In genomic region chr20:63015665-63016361, GRCh38 we compare ENCODE assay signal across 1 cellular context.
TF ChIP-seq lines count a peak whose summit lies in the region.

No MANE protein-coding gene starts in this region.

TF ChIP-seq in GM12878, 131 proteins besides CTCF, POLR2A, EP300 and RAD21 (continued from another document):
- TF ChIP-seq ZBTB40 (IDR thresholded peaks at IDR 0.05; ENCODE audit: borderline replicate concordance) (no peak), LARP7 (IDR thresholded peaks at IDR 0.05) (no peak), SUPT20H (IDR thresholded peaks at IDR 0.05; ENCODE audit: borderline replicate concordance, control insufficient read depth, low read depth, low read length) (no peak), E2F4 (IDR thresholded peaks at IDR 0.05; ENCODE audit: low read depth, low read length) (no peak), ZZZ3 (IDR thresholded peaks at IDR 0.05; ENCODE audit: control insufficient read depth, insufficient read length, low read depth) (no peak), EED (IDR thresholded peaks at IDR 0.05; ENCODE audit: low read depth) (no peak), STAT1 (conservative IDR thresholded peaks at IDR 0.05) (no peak), SIN3A (IDR thresholded peaks at IDR 0.05; ENCODE audit: low read depth, low read length) (no peak), SKIL (IDR thresholded peaks at IDR 0.05; ENCODE audit: low read depth, poor library complexity, severe bottlenecking) (no peak)
